In the genomic region with DNA sequence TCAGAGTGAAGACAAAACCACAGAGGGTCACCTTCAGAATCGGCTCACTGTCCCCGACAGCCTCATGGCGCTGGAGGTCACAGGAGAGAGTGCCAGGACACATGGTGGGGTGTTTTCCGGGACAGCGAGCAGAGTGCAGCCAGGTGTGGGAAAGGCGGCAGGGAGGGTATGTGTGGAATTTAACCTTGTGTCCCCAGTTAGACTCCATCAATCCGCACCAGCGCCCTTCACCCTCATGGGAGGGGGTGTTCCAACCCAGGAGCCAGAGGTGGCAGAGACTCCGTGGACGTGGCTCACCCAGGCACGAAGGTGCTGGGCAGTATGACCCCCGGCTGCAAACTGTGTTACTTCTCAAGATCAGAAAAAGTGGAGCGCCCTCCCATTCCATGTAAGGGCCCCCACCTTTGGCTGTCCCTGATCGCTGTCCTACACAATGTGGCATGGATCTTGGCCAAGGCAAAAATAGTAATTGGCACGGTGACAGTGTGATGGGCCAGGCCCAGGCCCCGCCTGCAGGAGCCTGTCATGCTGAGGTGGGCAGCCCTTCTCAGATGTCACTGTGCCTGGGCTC, we compare ENCODE assay signal across 12 cellular contexts.
DNase-seq lines count a peak whose midpoint lies in the region; ATAC-seq, FAIRE-seq and TF ChIP-seq lines count a peak whose summit lies in the region.
"Had no signal": no experiment of that assay in that cellular context is flagged by ENCODE, and none has a peak within 500 bp of the region (broad histone marks: within the 10 kb centered on the region; RNA-seq: fewer than 3 reads in every experiment).

No MANE protein-coding gene starts in this region.

- no peak for TF ChIP-seq POLR2A in GM12891 (IDR thresholded peaks at IDR 0.05; ENCODE audit: low read depth, low read length)

- H3K27ac ChIP-seq in left ventricle myocardium inferior (replicated peaks) (peak overlapping the region; percentile 92), psoas muscle (peak overlapping the region; percentile 68)
- H3K27ac ChIP-seq: neutrophil had no signal

- FAIRE-seq in GM12891 (lab: Jason Lieb, UNC) = peak; percentile 43

- H3K4me1 ChIP-seq in left ventricle myocardium inferior (peaks cover 49% of the 10 kb centered on the region), psoas muscle (peaks cover 27% of the 10 kb centered on the region)

- intact Hi-C loops in left ventricle myocardium inferior (cut with micrococcal nuclease) (no loop called here), psoas muscle (cut with DNase I) (no loop called here)

- ATAC-seq in psoas muscle = peak; percentile 78 to 87 (median 84)
- ATAC-seq in HG03442 (IDR thresholded peaks at IDR 0.05; ENCODE audit: unreplicated experiment) = no peak
- ATAC-seq: activated CD8-positive, alpha-beta T cell treated with anti-CD3 and anti-CD28 coated beads for 36 hours had no signal

- H3K4me3 ChIP-seq in left ventricle myocardium inferior (peak overlapping the region; percentile 28), psoas muscle (peak overlapping the region; percentile 3)

- no peak for DNase-seq in GM12891 (ENCODE audit: insufficient read length, low spot score)
- peak; percentile 58 for DNase-seq in NCI-H69 (lab: John Stamatoyannopoulos, UW)
- DNase-seq in left ventricle myocardium inferior = peak; percentile 71
- DNase-seq in psoas muscle = peak in 1 of 2 donors; percentile 70
- no peak for DNase-seq in activated T-cell treated with anti-CD3 and anti-CD28 coated beads for 4 hours
- no peak for DNase-seq in NCI-H226
- no peak for DNase-seq in HT-29 (ENCODE audit: low spot score)
- DNase-seq: activated CD8-positive, alpha-beta T cell treated with anti-CD3 and anti-CD28 coated beads for 36 hours; cortex of kidney; stimulated activated naive CD4-positive, alpha-beta T cell treated with Interleukin-2 at 50 U/mL for 16 hours had no signal

- H3K36me3 ChIP-seq in left ventricle myocardium inferior (no peaks in the 10 kb centered on the region), psoas muscle (ENCODE audit: insufficient read depth in 1 of 2, low read depth in 1 of 2) (no peaks in the 10 kb centered on the region)
- H3K36me3 ChIP-seq: neutrophil had no signal

- no peaks in the 10 kb centered on the region for H3K9me3 ChIP-seq in left ventricle myocardium inferior (replicated peaks)
- H3K9me3 ChIP-seq in psoas muscle = no peaks in the 10 kb centered on the region
- H3K9me3 ChIP-seq: neutrophil had no signal

- H3K27me3 ChIP-seq in left ventricle myocardium inferior (ENCODE audit: low read depth) (no peaks in the 10 kb centered on the region), psoas muscle (ENCODE audit: insufficient read depth in 3 of 3, low read length in 2 of 3) (no peaks in the 10 kb centered on the region)
- H3K27me3 ChIP-seq: neutrophil had no signal

- TF ChIP-seq CTCF in left ventricle myocardium inferior (IDR thresholded peaks at IDR 0.05; ENCODE audit: borderline replicate concordance) (no peak), psoas muscle (IDR thresholded peaks at IDR 0.05) (no peak)

- 32 to 43% (median 40%) methylated on average over 16 of the region's 16 CpGs for WGBS in psoas muscle, 3 donors

TF ChIP-seq in GM12891, 5 proteins besides CTCF, POLR2A, EP300 and RAD21:
- TF ChIP-seq PAX5 (IDR thresholded peaks at IDR 0.05; ENCODE audit: insufficient read depth, low read length, severe bottlenecking) = no peak
- no peak for TF ChIP-seq TAF1 (IDR thresholded peaks at IDR 0.05; ENCODE audit: low read depth, low read length)
- TF ChIP-seq POLR2AphosphoS5 (IDR thresholded peaks at IDR 0.05; ENCODE audit: low read depth, low read length) = no peak
- TF ChIP-seq SPI1 (IDR thresholded peaks at IDR 0.05; ENCODE audit: low read depth, low read length) = no peak
- TF ChIP-seq POU2F2 (IDR thresholded peaks at IDR 0.05; ENCODE audit: low read depth, low read length) = no peak

Comparison
In these comparisons a context has a peak if more than half of its experiments do, and no peak if none do; other contexts are left out.
1. DNase-seq: peak in NCI-H69 (single experiment) and left ventricle myocardium inferior (single experiment); none in GM12891 (single experiment), activated T-cell treated with anti-CD3 and anti-CD28 coated beads for 4 hours (single experiment), NCI-H226 (single experiment) and HT-29 (single experiment).